22 cellular contexts compared by ENCODE assay signal in the genomic region with DNA sequence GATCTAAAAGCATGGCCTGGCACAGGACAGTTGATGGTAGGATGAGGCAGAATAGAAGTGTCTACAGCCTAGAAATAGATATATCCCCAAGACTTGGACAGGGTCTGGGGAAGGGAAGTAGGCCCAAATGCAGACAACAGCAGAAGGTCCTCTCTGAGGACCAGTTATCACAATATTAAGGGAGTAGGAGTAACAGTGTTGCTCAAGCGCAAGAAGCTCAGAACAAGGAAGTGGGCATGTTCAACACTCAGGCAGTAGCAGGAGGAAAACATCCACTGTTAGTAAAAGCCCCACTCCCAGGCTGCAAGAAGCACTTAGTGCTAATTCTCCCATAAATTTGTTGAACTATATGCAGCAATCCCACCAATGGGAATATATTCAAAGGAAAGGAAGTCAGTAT.
DNase-seq lines count a peak whose midpoint lies in the region; ATAC-seq, FAIRE-seq and TF ChIP-seq lines count a peak whose summit lies in the region.
"Had no signal": no experiment of that assay in that cellular context is flagged by ENCODE, and none has a peak within 500 bp of the region (broad histone marks: within the 10 kb centered on the region; RNA-seq: fewer than 3 reads in every experiment).

No MANE protein-coding gene starts in this region.

- H4K20me1 ChIP-seq in mammary epithelial cell (ENCODE audit: insufficient read depth, low read length) (no peaks in the 10 kb centered on the region), PC-9 (ENCODE audit: insufficient read depth) (no peaks in the 10 kb centered on the region), H1 (replicated peaks in 1 of 2; ENCODE audit: control insufficient read depth in 1 of 2, insufficient read depth in 2 of 2, low read length in 2 of 2) (no peaks in the 10 kb centered on the region), PC-3 (ENCODE audit: low read length) (no peaks in the 10 kb centered on the region)
- H4K20me1 ChIP-seq: BLaER1 had no signal

- no peaks in the 10 kb centered on the region for H3K9me3 ChIP-seq in mammary epithelial cell (replicated peaks; ENCODE audit: insufficient read depth, low read length)
- peaks cover 0 to 13% of the 10 kb centered on the region in 2 donors for H3K9me3 ChIP-seq in breast epithelium
- H3K9me3 ChIP-seq in PC-9 (ENCODE audit: insufficient read depth, low read depth) = no peaks in the 10 kb centered on the region
- no peaks in the 10 kb centered on the region for H3K9me3 ChIP-seq in H1 (ENCODE audit: insufficient read depth in 2 of 2, low read depth in 1 of 2, low read length in 1 of 2)
- H3K9me3 ChIP-seq in PC-3 (ENCODE audit: low read length) = no peaks in the 10 kb centered on the region
- H3K9me3 ChIP-seq: SJSA1 had no signal

- 92% methylated on average over 1 of the region's 1 CpG for WGBS in mammary epithelial cell (ENCODE audit: low coverage, missing lambda C conversion rate)
- 100% methylated on average over 1 of the region's 1 CpG; no CpG with 5 or more reads in 1 of the 2 experiments for WGBS in H1 (ENCODE audit: extremely low coverage in 1 of 2, insufficient coverage in 1 of 2, insufficient read length in 1 of 2, insufficient replicate concordance in 2 of 2, low coverage in 1 of 2, low lambda C conversion rate in 2 of 2, missing lambda C conversion rate in 1 of 2), 2 experiments

- H2BK12ac ChIP-seq in H1 (ENCODE audit: low read depth, low read length) = no peak overlapping the region

- H3K4me1 ChIP-seq in mammary epithelial cell (ENCODE audit: insufficient read depth, low read length) = no peaks in the 10 kb centered on the region
- H3K4me1 ChIP-seq in breast epithelium = no peaks in the 10 kb centered on the region
- H3K4me1 ChIP-seq in PC-9 (replicated peaks; ENCODE audit: insufficient read depth) = no peaks in the 10 kb centered on the region
- no peaks in the 10 kb centered on the region for H3K4me1 ChIP-seq in H1 (replicated peaks in 1 of 4; ENCODE audit: control insufficient read depth in 3 of 4, insufficient read depth in 4 of 4, low read length in 3 of 4)
- peaks cover 37% of the 10 kb centered on the region for H3K4me1 ChIP-seq in PC-3 (ENCODE audit: insufficient read depth, low read length)
- H3K4me1 ChIP-seq: BLaER1, SJSA1 had no signal

- TF ChIP-seq EP300 in H1 (IDR thresholded peaks at IDR 0.05; ENCODE audit: borderline replicate concordance in 1 of 2, low read depth in 2 of 2, low read length in 2 of 2) = no peak

- no TSS peak for BruUV-seq in mammary epithelial cell (replicated peaks; lab: Mats Ljungman, UMichigan)
- no TSS peak for BruUV-seq in PC-9 (replicated peaks; lab: Mats Ljungman, UMichigan)
- BruUV-seq in PC-3 (replicated peaks; lab: Mats Ljungman, UMichigan) = no TSS peak

- H2AK5ac ChIP-seq in H1 (ENCODE audit: low read depth, low read length) = no peak overlapping the region

- H2BK5ac ChIP-seq in H1 (ENCODE audit: low read depth, low read length) = no peak overlapping the region

- H2BK120ac ChIP-seq in H1 (replicated peaks; ENCODE audit: low read depth, low read length) = no peak overlapping the region

- no peak overlapping the region for H4K91ac ChIP-seq in H1 (replicated peaks; ENCODE audit: insufficient read length, low read length)

- no peak overlapping the region for H3K14ac ChIP-seq in H1 (ENCODE audit: insufficient read length)

- no peak overlapping the region for H2BK15ac ChIP-seq in H1 (ENCODE audit: low read length)

- H2AFZ ChIP-seq in mammary epithelial cell (ENCODE audit: low read depth, low read length) = peak overlapping the region; percentile 13
- H2AFZ ChIP-seq in PC-9 = 0 out of 2 replicates have a peak overlapping the region, but pooled peaks have one; percentile 6
- no peak overlapping the region for H2AFZ ChIP-seq in H1 (ENCODE audit: low read length)
- no peak overlapping the region for H2AFZ ChIP-seq in PC-3 (ENCODE audit: low read length)
- H2AFZ ChIP-seq: GM23338 had no signal

- no peak overlapping the region for H3K27ac ChIP-seq in mammary epithelial cell (ENCODE audit: insufficient read depth, low read depth, low read length)
- no peak overlapping the region for H3K27ac ChIP-seq in breast epithelium
- H3K27ac ChIP-seq in PC-9 = no peak overlapping the region
- no peak overlapping the region for H3K27ac ChIP-seq in H1 (ENCODE audit: low read depth, low read length)
- H3K27ac ChIP-seq in PC-3 (ENCODE audit: low read length) = no peak overlapping the region
- H3K27ac ChIP-seq: BLaER1, KMS-11, SJSA1 had no signal

- no peak for FAIRE-seq in H1 (lab: Jason Lieb, UNC)

- TF ChIP-seq RAD21 in H1 (IDR thresholded peaks at IDR 0.05 in 1 of 2, conservative IDR thresholded peaks at IDR 0.05 in 1 of 2; ENCODE audit: low read depth in 2 of 2, low read length in 2 of 2) = no peak

- DNase-seq in mammary epithelial cell (no peak), breast epithelium (ENCODE audit: low spot score in 2 of 2) (no peak), PC-9 (no peak), H1 (ENCODE audit: low read depth in 1 of 2, low spot score in 2 of 2) (no peak), PC-3 (no peak), NCI-H128 (lab: John Stamatoyannopoulos, UW; ENCODE audit: unreplicated experiment) (no peak)
- DNase-seq: CD4-positive, CD25-positive, alpha-beta regulatory T cell; DMS153; HCEC 1CT; IMR-90; NCI-H1048; NCI-H1417 treated with DMSO at 0.1 percent for 48 hours; NCI-H1694 treated with DMSO at 0.1 percent for 48 hours; NCI-H2081; NCI-H2227 treated with DMSO at 0.1 percent for 48 hours; NCI-H526 treated with DMSO at 0.1 percent for 48 hours had no signal

- in situ Hi-C loops in mammary epithelial cell (cut with MboI; ENCODE audit: low sequenced_read_pairs in 2 of 2) = no loop called here

- CTCF ChIA-PET in mammary epithelial cell (lab: Charles Lee; ENCODE audit: low non-redundant PET) = no interaction called here
- CTCF ChIA-PET in PC-9 (lab: Charles Lee) = no interaction called here
- CTCF ChIA-PET in H1 (lab: Charles Lee; ENCODE audit: partially characterized antibody) = interaction anchor here (1.2 kb wide), 1 partner anchor 285 kb away, joined by 3 read pairs; no protein-coding TSS in a partner anchor
- CTCF ChIA-PET in PC-3 (lab: Charles Lee) = no interaction called here

- ATAC-seq in PC-3 (no peak), HG03439 (IDR thresholded peaks at IDR 0.05; ENCODE audit: unreplicated experiment) (no peak)
- ATAC-seq: GM23338, Right ventricle myocardium inferior had no signal

- no peaks in the 10 kb centered on the region for H3K79me1 ChIP-seq in H1 (ENCODE audit: low read depth, low read length)

- 0 out of 2 replicates have a peak overlapping the region, but pooled peaks have one; percentile 13 for H2BK20ac ChIP-seq in H1 (ENCODE audit: low read length)

- H4K5ac ChIP-seq in H1 (ENCODE audit: insufficient read length, low read depth, low read length) = no peak overlapping the region

- TF ChIP-seq CTCF in mammary epithelial cell (conservative IDR thresholded peaks at IDR 0.05 in 1 of 2, IDR thresholded peaks at IDR 0.05 in 1 of 2; ENCODE audit: extremely low read depth in 1 of 2, insufficient read depth in 1 of 2, low read depth in 1 of 2, low read length in 2 of 2) (no peak), breast epithelium (IDR thresholded peaks at IDR 0.05) (no peak), PC-9 (conservative IDR thresholded peaks at IDR 0.05) (no peak), H1 (IDR thresholded peaks at IDR 0.05; ENCODE audit: control extremely low read depth in 1 of 3, insufficient read depth in 1 of 3, low read depth in 1 of 3, low read length in 3 of 3) (no peak), PC-3 (conservative IDR thresholded peaks at IDR 0.05; ENCODE audit: low read depth, low read length) (no peak)

- H3K79me2 ChIP-seq in mammary epithelial cell (ENCODE audit: insufficient read depth, low read length) (no peaks in the 10 kb centered on the region), PC-9 (ENCODE audit: low read depth) (no peaks in the 10 kb centered on the region), H1 (ENCODE audit: control insufficient read depth in 1 of 2, insufficient read depth in 2 of 2, low read length in 2 of 2) (no peaks in the 10 kb centered on the region), PC-3 (ENCODE audit: low read length) (no peaks in the 10 kb centered on the region)

- no peak for TF ChIP-seq POLR2A in breast epithelium (IDR thresholded peaks at IDR 0.05)
- no peak for TF ChIP-seq POLR2A in H1 (IDR thresholded peaks at IDR 0.05; ENCODE audit: control extremely low read depth in 1 of 2, low read depth in 2 of 2, low read length in 2 of 2)

- H3K23me2 ChIP-seq in H1 (ENCODE audit: low read depth, low read length) = no peaks in the 10 kb centered on the region

- H3K56ac ChIP-seq in H1 (replicated peaks; ENCODE audit: insufficient read length, low read depth, low read length) = no peak overlapping the region

- intact Hi-C loops in mammary epithelial cell (cut with micrococcal nuclease) (no loop called here), breast epithelium (cut with DNase I; ENCODE audit: low total_unique reads) (no loop called here), PC-9 (cut with micrococcal nuclease; ENCODE audit: unreplicated experiment) (no loop called here), PC-3 (cut with micrococcal nuclease) (loop anchor here (5.0 kb wide), 2 partner anchors 69 to 261 kb away; no protein-coding TSS in a partner anchor)

- H3K27me3 ChIP-seq in mammary epithelial cell (ENCODE audit: insufficient read depth, low read length) = no peaks in the 10 kb centered on the region
- H3K27me3 ChIP-seq in breast epithelium = no peaks in the 10 kb centered on the region
- H3K27me3 ChIP-seq in PC-9 (ENCODE audit: insufficient read depth, low read depth) = no peaks in the 10 kb centered on the region
- H3K27me3 ChIP-seq in H1 (replicated peaks in 1 of 4; ENCODE audit: control insufficient read depth in 3 of 4, extremely low read depth in 1 of 4, insufficient read depth in 3 of 4, low read length in 3 of 4) = no peaks in the 10 kb centered on the region
- H3K27me3 ChIP-seq in PC-3 (ENCODE audit: low read length) = no peaks in the 10 kb centered on the region
- H3K27me3 ChIP-seq: BLaER1, SJSA1 had no signal

- POLR2A ChIA-PET in PC-9 (lab: Charles Lee; ENCODE audit: unreplicated experiment) = interaction anchor here (0.6 kb wide), 1 partner anchor 14 kb away, joined by 9 read pairs; no protein-coding TSS in a partner anchor
- POLR2A ChIA-PET in H1 (lab: Charles Lee; ENCODE audit: partially characterized antibody) = no interaction called here
- POLR2A ChIA-PET in PC-3 (lab: Charles Lee; ENCODE audit: unreplicated experiment) = no interaction called here

- H3K9me2 ChIP-seq in PC-9 (ENCODE audit: insufficient read depth) = no peaks in the 10 kb centered on the region
- H3K9me2 ChIP-seq in PC-3 (replicated peaks; ENCODE audit: low read length) = no peaks in the 10 kb centered on the region

- no peaks in the 10 kb centered on the region for H3K36me3 ChIP-seq in mammary epithelial cell (ENCODE audit: insufficient read depth, low read length)
- H3K36me3 ChIP-seq in breast epithelium = no peaks in the 10 kb centered on the region
- H3K36me3 ChIP-seq in PC-9 (ENCODE audit: low read depth) = no peaks in the 10 kb centered on the region
- no peaks in the 10 kb centered on the region for H3K36me3 ChIP-seq in H1 (ENCODE audit: control insufficient read depth in 2 of 4, insufficient read depth in 4 of 4, low read length in 3 of 4)
- H3K36me3 ChIP-seq in PC-3 (ENCODE audit: low read depth, low read length) = no peaks in the 10 kb centered on the region
- H3K36me3 ChIP-seq: BLaER1, SJSA1 had no signal

- H4K8ac ChIP-seq in H1 (ENCODE audit: extremely low read depth, insufficient read depth, low read length) = no peak overlapping the region

- H3K18ac ChIP-seq in H1 (ENCODE audit: extremely low read depth, low read length) = no peak overlapping the region

- dilution Hi-C loops in mammary epithelial cell (cut with HindIII; ENCODE audit: low sequenced_read_pairs) = no loop called here

- H3K4me3 ChIP-seq in mammary epithelial cell (replicated peaks in 1 of 3; ENCODE audit: insufficient read depth in 1 of 3, low read depth in 2 of 3, low read length in 3 of 3) (no peak overlapping the region), breast epithelium (no peak overlapping the region), PC-9 (no peak overlapping the region), H1 (ENCODE audit: extremely low read depth in 1 of 4, insufficient read depth in 2 of 4, low read depth in 3 of 4, low read length in 4 of 4) (no peak overlapping the region), PC-3 (ENCODE audit: low read length) (no peak overlapping the region)
- H3K4me3 ChIP-seq: BLaER1, GM23338, SJSA1 had no signal

- no peak overlapping the region for H3K4ac ChIP-seq in H1 (replicated peaks; ENCODE audit: insufficient read length, low read depth, low read length)

- no peak overlapping the region for H3K23ac ChIP-seq in H1 (ENCODE audit: insufficient read length)

- H3K9ac ChIP-seq in mammary epithelial cell (ENCODE audit: insufficient read depth, low read length) (no peak overlapping the region), H1 (replicated peaks in 1 of 4; ENCODE audit: extremely low read depth in 1 of 4, low read depth in 3 of 4, low read length in 3 of 4) (no peak overlapping the region), PC-3 (ENCODE audit: low read length) (no peak overlapping the region)
- H3K9ac ChIP-seq: BLaER1, KMS-11 had no signal

- H3F3A ChIP-seq in PC-9 (ENCODE audit: insufficient read depth, low read depth) = no peaks in the 10 kb centered on the region
- no peaks in the 10 kb centered on the region for H3F3A ChIP-seq in PC-3 (ENCODE audit: low read length, unreplicated experiment)

- H3K4me2 ChIP-seq in mammary epithelial cell (ENCODE audit: insufficient read depth, low read depth, low read length) (no peak overlapping the region), PC-9 (no peak overlapping the region), H1 (ENCODE audit: insufficient read depth in 1 of 2, low read depth in 2 of 2, low read length in 2 of 2) (no peak overlapping the region), PC-3 (ENCODE audit: low read length) (no peak overlapping the region)
- H3K4me2 ChIP-seq: BLaER1, GM23338, KMS-11 had no signal

Comparison
In these comparisons a context has a peak if more than half of its experiments do, and no peak if none do; other contexts are left out.
1. H2AFZ ChIP-seq: peak in mammary epithelial cell (single experiment) and PC-9 (single experiment); none in H1 (single experiment) and PC-3 (single experiment).